Comparison of ENCODE assay signal across 11 cellular contexts in the genomic region with DNA sequence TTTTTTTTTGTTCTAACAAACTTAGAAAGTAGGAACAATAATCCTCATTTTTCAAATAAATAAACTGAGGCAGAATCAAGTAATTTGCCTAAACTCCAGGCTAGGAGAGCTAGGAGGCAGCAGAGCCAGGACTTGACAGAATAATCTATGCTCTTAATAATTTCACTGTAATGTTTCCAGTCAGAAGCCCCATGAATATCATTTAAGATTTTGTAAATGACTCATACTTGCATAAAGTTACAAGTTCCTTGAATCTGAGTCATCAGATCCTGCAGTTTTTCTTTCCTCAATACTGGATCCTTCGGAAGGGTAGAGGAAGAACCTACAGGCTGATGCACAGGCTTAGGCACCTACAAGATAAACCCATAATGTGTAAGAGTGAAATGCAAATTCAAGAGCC. TPM values are rescaled to one million over a fixed set of nuclear protein-coding genes. Genes with fewer than 3 reads are reported as not detected.
DNase-seq lines count a peak whose midpoint lies in the region; ATAC-seq and TF ChIP-seq lines count a peak whose summit lies in the region.
"Had no signal": no experiment of that assay in that cellular context is flagged by ENCODE, and none has a peak within 500 bp of the region (broad histone marks: within the 10 kb centered on the region; RNA-seq: fewer than 3 reads in every experiment).

No MANE protein-coding gene starts in this region.

- no peaks in the 10 kb centered on the region for H3K9me3 Mint-ChIP-seq in chondrocyte (ENCODE audit: low read depth)
- H3K9me3 Mint-ChIP-seq in activated CD8-positive, alpha-beta memory T cell treated with anti-CD3 and anti-CD28 coated beads, Interleukin-2, amount 10 ng/mL, durations not matched to agents 7 days and 5 days (ENCODE audit: low read depth), result no peaks in the 10 kb centered on the region

- TF ChIP-seq CTCF in AG10803 (conservative IDR thresholded peaks at IDR 0.05; ENCODE audit: low read length) (no peak; the same call in 1 of the 2 replicates), chondrocyte (IDR thresholded peaks at IDR 0.05) (peak; percentile 51)

- peak overlapping the region; percentile 64 for H3K9ac ChIP-seq in mesenchymal stem cell (ENCODE audit: low read length)

- H3K4me1 Mint-ChIP-seq in chondrocyte (ENCODE audit: low read depth), result peaks cover 22% of the 10 kb centered on the region
- H3K4me1 Mint-ChIP-seq in activated CD8-positive, alpha-beta memory T cell treated with anti-CD3 and anti-CD28 coated beads, Interleukin-2, amount 10 ng/mL, durations not matched to agents 7 days and 5 days, result no peaks in the 10 kb centered on the region

- peaks cover 1% of the 10 kb centered on the region for H3K4me1 ChIP-seq in mesenchymal stem cell (ENCODE audit: control insufficient read depth, insufficient read depth, low read depth, low read length)

- no peak overlapping the region for H3K14ac ChIP-seq in mesenchymal stem cell (ENCODE audit: low read length in 2 of 2)

- H2BK5ac ChIP-seq in mesenchymal stem cell (ENCODE audit: low read depth, low read length, poor library complexity, severe bottlenecking), result no peak overlapping the region

- H3K79me1 ChIP-seq in mesenchymal stem cell (replicated peaks; ENCODE audit: low read length, poor library complexity, severe bottlenecking), result peaks cover 6% of the 10 kb centered on the region

- no peak overlapping the region for H3K4ac ChIP-seq in mesenchymal stem cell (ENCODE audit: low read depth in 1 of 2, low read length in 2 of 2)

- DNase-seq in AG10803 (ENCODE audit: low read depth) (peak; percentile 76), M059J (ENCODE audit: low read depth) (peak; percentile 77), chondrocyte (ENCODE audit: low spot score) (no peak), mesenchymal stem cell (peak; percentile 73), COLO668 (lab: John Stamatoyannopoulos, UW; ENCODE audit: unreplicated experiment) (no peak), C1 segment of cervical spinal cord (lab: John Stamatoyannopoulos, UW) (no peak)
- DNase-seq in activated CD8-positive, alpha-beta memory T cell treated with anti-CD3 and anti-CD28 coated beads, Interleukin-2, amount 10 ng/mL, durations not matched to agents 7 days and 5 days, result no peak
- DNase-seq in stimulated activated CD4-positive, alpha-beta T cell treated with anti-CD3 and anti-CD28 coated beads, Interleukin-12 subunit alpha, Interleukin-12 subunit beta, amount 100 ng/mL, for 4 hours, result no peak
- DNase-seq: aorta, T1000 had no signal

- H3K4me2 ChIP-seq in mesenchymal stem cell (ENCODE audit: low read length, poor library complexity, severe bottlenecking), result no peak overlapping the region

- no peak for ATAC-seq in activated CD8-positive, alpha-beta memory T cell treated with anti-CD3 and anti-CD28 coated beads, Interleukin-2, amount 10 ng/mL, durations not matched to agents 7 days and 5 days

- no peak overlapping the region for H2AFZ ChIP-seq in mesenchymal stem cell (ENCODE audit: low read depth, low read length)

- no peak overlapping the region for H3K4me3 ChIP-seq in AG10803 (ENCODE audit: low read length)
- H3K4me3 ChIP-seq in mesenchymal stem cell (ENCODE audit: insufficient read depth in 1 of 2, low read depth in 1 of 2, low read length in 2 of 2), result peak overlapping the region in 1 of 2 experiments; percentile 13
- H3K4me3 ChIP-seq: skin epidermis had no signal

- H3K4me3 Mint-ChIP-seq in chondrocyte (ENCODE audit: unreplicated experiment), result no peak overlapping the region
- H3K4me3 Mint-ChIP-seq in activated CD8-positive, alpha-beta memory T cell treated with anti-CD3 and anti-CD28 coated beads, Interleukin-2, amount 10 ng/mL, durations not matched to agents 7 days and 5 days, result no peak overlapping the region

- WGBS in mesenchymal stem cell, result no CpG with 5 or more reads among the region's 1 CpG

- peaks cover 25% of the 10 kb centered on the region for H3K36me3 Mint-ChIP-seq in chondrocyte (ENCODE audit: low read depth)
- peaks cover 15% of the 10 kb centered on the region for H3K36me3 Mint-ChIP-seq in activated CD8-positive, alpha-beta memory T cell treated with anti-CD3 and anti-CD28 coated beads, Interleukin-2, amount 10 ng/mL, durations not matched to agents 7 days and 5 days

- no peaks in the 10 kb centered on the region for H3K9me3 ChIP-seq in mesenchymal stem cell (ENCODE audit: control insufficient read depth, low read length)

- CTCF ChIA-PET in activated CD8-positive, alpha-beta memory T cell treated with anti-CD3 and anti-CD28 coated beads, Interleukin-2, amount 10 ng/mL, durations not matched to agents 7 days and 5 days (lab: Charles Lee), result interaction anchor here (1.1 to 2.2 kb wide), 3 partner anchors 8 to 28 kb away, joined by 3 to 12 read pairs (median 3); no protein-coding TSS in a partner anchor

- H3K27ac ChIP-seq in mesenchymal stem cell (ENCODE audit: low read length, poor library complexity, severe bottlenecking), result peak overlapping the region; percentile 47

- peaks cover 0 to 63% of the 10 kb centered on the region in 2 experiments for H3K36me3 ChIP-seq in mesenchymal stem cell (ENCODE audit: control insufficient read depth in 1 of 2, insufficient read depth in 2 of 2, low read depth in 1 of 2, low read length in 2 of 2)

- no peak overlapping the region for H2AK5ac ChIP-seq in mesenchymal stem cell (ENCODE audit: low read length, severe bottlenecking)

- peak overlapping the region; percentile 85 for H3K27ac Mint-ChIP-seq in chondrocyte (ENCODE audit: unreplicated experiment)
- no peak overlapping the region for H3K27ac Mint-ChIP-seq in activated CD8-positive, alpha-beta memory T cell treated with anti-CD3 and anti-CD28 coated beads, Interleukin-2, amount 10 ng/mL, durations not matched to agents 7 days and 5 days

- H2BK15ac ChIP-seq in mesenchymal stem cell (ENCODE audit: low read depth, poor library complexity, severe bottlenecking), result no peak overlapping the region

- no peaks in the 10 kb centered on the region for H3K27me3 ChIP-seq in mesenchymal stem cell (ENCODE audit: control insufficient read depth in 1 of 2, insufficient read depth in 1 of 2, low read length in 2 of 2)

- H4K8ac ChIP-seq in mesenchymal stem cell (ENCODE audit: low read length), result no peak overlapping the region

- no peak overlapping the region for H3K23ac ChIP-seq in mesenchymal stem cell (ENCODE audit: low read length in 2 of 2)

- no peak overlapping the region for H4K91ac ChIP-seq in mesenchymal stem cell (ENCODE audit: low read length)

- H2BK120ac ChIP-seq in mesenchymal stem cell (ENCODE audit: low read depth, low read length), result no peak overlapping the region

- no peaks in the 10 kb centered on the region for H3K27me3 Mint-ChIP-seq in chondrocyte (ENCODE audit: low read depth)
- no peaks in the 10 kb centered on the region for H3K27me3 Mint-ChIP-seq in activated CD8-positive, alpha-beta memory T cell treated with anti-CD3 and anti-CD28 coated beads, Interleukin-2, amount 10 ng/mL, durations not matched to agents 7 days and 5 days

- no peak overlapping the region for H2BK12ac ChIP-seq in mesenchymal stem cell (ENCODE audit: low read length in 2 of 2)

- no peak overlapping the region for H3K18ac ChIP-seq in mesenchymal stem cell (ENCODE audit: low read depth in 1 of 2, low read length in 2 of 2)

RNA-seq across cellular contexts. Expression of gene CAPRIN2, which starts 29.0 kb away (rescaled TPM):
- total RNA-seq in M059J (2014; rRNA removed; shearing (Covaris generic)), result 11.5 and 22.2 TPM in 2 replicates
- total RNA-seq in chondrocyte, result 23.7 to 28.3 TPM (median 25.3 TPM) in 3 replicates
- polyA plus RNA-seq in mesenchymal stem cell (2013, experiment 1 of 2), result 25.3 TPM
- 24.3 TPM for polyA plus RNA-seq in mesenchymal stem cell (2013, experiment 2 of 2)
- total RNA-seq in activated CD8-positive, alpha-beta memory T cell treated with anti-CD3 and anti-CD28 coated beads, Interleukin-2, amount 10 ng/mL, durations not matched to agents 7 days and 5 days, result 10 to 100 TPM; 10.0 to 16.2 TPM

RNA-seq across cellular contexts. Expression of gene IPO8, which starts 30.1 kb away (rescaled TPM):
- 14.7 and 22.9 TPM in 2 replicates for total RNA-seq in M059J (2014; rRNA removed; shearing (Covaris generic))
- 33.9 to 45.4 TPM (median 34.0 TPM) in 3 replicates for total RNA-seq in chondrocyte
- polyA plus RNA-seq in mesenchymal stem cell (2013, experiment 1 of 2), result 23.3 TPM
- polyA plus RNA-seq in mesenchymal stem cell (2013, experiment 2 of 2), result 23.0 TPM
- total RNA-seq in activated CD8-positive, alpha-beta memory T cell treated with anti-CD3 and anti-CD28 coated beads, Interleukin-2, amount 10 ng/mL, durations not matched to agents 7 days and 5 days, result 10 to 100 TPM; 40.8 to 50.5 TPM

Comparison
In these comparisons a context has a peak if more than half of its experiments do, and no peak if none do; other contexts are left out.
1. DNase-seq: peak in AG10803 (single experiment), M059J (single experiment) and mesenchymal stem cell (single experiment); none in chondrocyte (single experiment), activated CD8-positive, alpha-beta memory T cell treated with anti-CD3 and anti-CD28 coated beads, Interleukin-2, amount 10 ng/mL, durations not matched to agents 7 days and 5 days (single experiment), COLO668 (single experiment), C1 segment of cervical spinal cord (0 of 14) and stimulated activated CD4-positive, alpha-beta T cell treated with anti-CD3 and anti-CD28 coated beads, Interleukin-12 subunit alpha, Interleukin-12 subunit beta, amount 100 ng/mL, for 4 hours (single experiment).